13 cellular contexts compared by ENCODE assay signal in the genomic region with DNA sequence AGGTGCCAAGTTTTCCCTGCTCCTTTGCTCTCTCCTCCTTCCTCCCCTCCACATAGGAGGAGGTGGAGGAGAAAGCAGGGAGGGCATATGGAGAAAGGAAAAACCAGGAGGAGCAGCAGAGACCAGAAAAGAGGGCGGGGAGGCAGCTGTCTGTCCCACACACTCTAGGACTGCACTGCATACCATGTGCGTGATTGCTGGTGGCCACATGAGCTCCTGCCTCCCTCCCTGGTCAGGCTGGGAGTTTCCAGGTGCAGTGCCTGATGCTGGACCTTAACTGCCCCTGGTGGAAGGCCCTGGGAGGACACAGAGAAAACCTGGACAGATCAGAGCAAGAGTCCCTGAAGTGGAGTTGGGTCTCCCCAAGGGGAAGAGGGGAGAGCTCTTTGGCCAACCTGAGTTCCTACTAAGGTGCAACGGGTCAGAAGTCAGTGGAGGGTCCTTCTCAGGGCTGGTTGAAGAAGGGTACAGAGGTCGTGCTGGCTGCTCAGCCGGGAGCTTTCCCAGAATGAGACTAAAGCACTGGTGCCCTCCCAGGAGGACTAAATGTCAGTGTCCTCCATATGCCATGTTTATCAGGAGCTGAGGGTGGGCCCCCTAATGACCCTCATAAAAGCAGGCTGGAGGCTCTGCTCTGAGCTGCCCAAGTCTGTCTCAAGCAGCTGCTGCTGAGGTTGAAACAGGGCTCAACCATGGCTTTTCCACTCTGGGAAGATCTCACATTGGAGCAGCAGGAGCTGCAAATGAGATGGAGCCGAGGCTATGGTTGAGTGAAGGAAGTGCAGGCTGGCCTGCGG. TPM values are rescaled to one million over a fixed set of nuclear protein-coding genes. Genes with fewer than 3 reads are reported as not detected.
A peak's percentile ranks its signal among the peaks of the same experiment; 100 is the strongest.
DNase-seq lines count a peak whose midpoint lies in the region; ATAC-seq and TF ChIP-seq lines count a peak whose summit lies in the region.
"Had no signal": no experiment of that assay in that cellular context is flagged by ENCODE, and none has a peak within 500 bp of the region (broad histone marks: within the 10 kb centered on the region; RNA-seq: fewer than 3 reads in every experiment).

No MANE protein-coding gene starts in this region.

- in situ Hi-C loops in SK-MEL-5 (cut with HindIII; ENCODE audit: low pct_unique_long_range_greater_than_20kb, low sequenced_read_pairs), result no loop called here

- ATAC-seq in foreskin keratinocyte, result peak; percentile 19

- peaks cover 23% of the 10 kb centered on the region for H3K27me3 Mint-ChIP-seq in progenitor cell of endocrine pancreas

- CTCF ChIA-PET in A673 (lab: Charles Lee), result interaction anchor here (0.6 to 1.7 kb wide), 4 partner anchors 35 to 902 kb away, joined by 3 to 13 read pairs (median 7); no protein-coding TSS in a partner anchor

- DNase-seq in DMS 273 (lab: John Stamatoyannopoulos, UW; ENCODE audit: unreplicated experiment) (peak; percentile 70), DMS 273 treated with DMSO at 0.1 percent for 48 hours (lab: John Stamatoyannopoulos, UW) (no peak), SK-MEL-5 (ENCODE audit: low read depth, low spot score) (peak; percentile 33), foreskin keratinocyte (no peak), progenitor cell of endocrine pancreas (ENCODE audit: low spot score, unreplicated experiment) (no peak), A673 (ENCODE audit: low spot score) (no peak), SIG-M5 treated with dmso at 0.1 percent for 504 hours (lab: John Stamatoyannopoulos, UW; ENCODE audit: unreplicated experiment) (no peak), activated gamma-delta T cell treated with Interleukin-2 at 50 U/mL for 16 hours (no peak)
- DNase-seq: activated T-cell treated with anti-CD3 and anti-CD28 coated beads, Interleukin-2, amount 50 U/mL, for 1 hour; naive B cell; thyroid gland had no signal

- H3K36me3 Mint-ChIP-seq in progenitor cell of endocrine pancreas (ENCODE audit: insufficient read depth), result no peaks in the 10 kb centered on the region
- H3K36me3 Mint-ChIP-seq: naive B cell had no signal

- H3K27me3 ChIP-seq in foreskin keratinocyte, result peaks cover 28% of the 10 kb centered on the region
- H3K27me3 ChIP-seq in A673 (replicated peaks; ENCODE audit: insufficient read depth, low read depth, low read length, poor library complexity), result peaks cover 23% of the 10 kb centered on the region
- H3K27me3 ChIP-seq: thyroid gland had no signal

- TF ChIP-seq CTCF in foreskin keratinocyte (conservative IDR thresholded peaks at IDR 0.05), result no peak
- peak; percentile 30 for TF ChIP-seq CTCF in progenitor cell of endocrine pancreas (IDR thresholded peaks at IDR 0.05; ENCODE audit: unreplicated experiment)
- no peak for TF ChIP-seq CTCF in A673 (conservative IDR thresholded peaks at IDR 0.05; ENCODE audit: low read depth, low read length)

- H3K4me1 Mint-ChIP-seq in progenitor cell of endocrine pancreas (ENCODE audit: low read depth), result peaks cover 4% of the 10 kb centered on the region

- H3K9me3 Mint-ChIP-seq in progenitor cell of endocrine pancreas (ENCODE audit: low read depth), result no peaks in the 10 kb centered on the region
- H3K9me3 Mint-ChIP-seq: naive B cell had no signal

- H3K4me3 Mint-ChIP-seq in progenitor cell of endocrine pancreas (ENCODE audit: low read depth), result no peak overlapping the region
- H3K4me3 Mint-ChIP-seq: naive B cell had no signal

- no peak overlapping the region for H3K4me3 ChIP-seq in A673 (ENCODE audit: low read depth, low read length, poor library complexity, severe bottlenecking)
- H3K4me3 ChIP-seq: thyroid gland had no signal

- H3K9me3 ChIP-seq in A673 (ENCODE audit: low read depth, low read length, poor library complexity, severe bottlenecking), result no peaks in the 10 kb centered on the region
- H3K9me3 ChIP-seq: thyroid gland had no signal

- POLR2A ChIA-PET in A673 (lab: Charles Lee; ENCODE audit: low non-redundant PET), result no interaction called here

- H3K36me3 ChIP-seq in A673 (ENCODE audit: insufficient read depth, low read length, poor library complexity, severe bottlenecking), result no peaks in the 10 kb centered on the region
- H3K36me3 ChIP-seq: thyroid gland had no signal

- H3K27ac Mint-ChIP-seq in progenitor cell of endocrine pancreas, result no peak overlapping the region

- no TSS peak for BruUV-seq in A673 (replicated peaks; lab: Mats Ljungman, UMichigan)

- intact Hi-C loops in A673 (cut with micrococcal nuclease; ENCODE audit: unreplicated experiment), result no loop called here

- H3K4me1 ChIP-seq in foreskin keratinocyte, result no peaks in the 10 kb centered on the region
- no peaks in the 10 kb centered on the region for H3K4me1 ChIP-seq in A673 (ENCODE audit: insufficient read depth, low read length, poor library complexity, severe bottlenecking)

- H3K27ac ChIP-seq in foreskin keratinocyte, result no peak overlapping the region
- no peak overlapping the region for H3K27ac ChIP-seq in A673 (ENCODE audit: low read depth, low read length, poor library complexity, severe bottlenecking)
- H3K27ac ChIP-seq: 22Rv1, thyroid gland, VCaP had no signal

RNA-seq across cellular contexts. Expression of gene LGR6, which starts 3.5 kb away (rescaled TPM):
- not detected in 2 replicates for total RNA-seq in SK-MEL-5 (2014; rRNA removed; shearing (Covaris generic))
- polyA plus RNA-seq in SK-MEL-5 (2015; cell fraction: cytosol; rRNA removed), result not detected in 2 replicates
- polyA plus RNA-seq in SK-MEL-5 (2015; cell fraction: nucleus; rRNA removed), result not detected in 2 replicates
- total RNA-seq in foreskin keratinocyte (0.21 and 0.78 TPM in 2 replicates), progenitor cell of endocrine pancreas (0.47 and 0.50 TPM in 2 replicates), A673 (2021) (not detected in 2 replicates)
- polyA plus RNA-seq in foreskin keratinocyte, result 0.31 and 0.39 TPM in 2 replicates

RNA-seq across cellular contexts. Expression of gene PTPN7, which starts 29.7 kb away (rescaled TPM):
- not detected in 2 replicates for total RNA-seq in SK-MEL-5 (2014; rRNA removed; shearing (Covaris generic))
- polyA plus RNA-seq in SK-MEL-5 (2015; cell fraction: cytosol; rRNA removed), result 0.26 TPM in 1 of 2 replicates, not detected in the other
- polyA plus RNA-seq in SK-MEL-5 (2015; cell fraction: nucleus; rRNA removed), result not detected in 2 replicates
- not detected in 2 replicates for total RNA-seq in foreskin keratinocyte
- polyA plus RNA-seq in foreskin keratinocyte, result not detected in 2 replicates
- not detected in 2 replicates for total RNA-seq in progenitor cell of endocrine pancreas
- total RNA-seq in A673 (2021), result 0.72 and 2.2 TPM in 2 replicates

RNA-seq across cellular contexts. Expression of gene ARL8A, which starts 45.6 kb away (rescaled TPM):
- total RNA-seq in SK-MEL-5 (2014; rRNA removed; shearing (Covaris generic)), result 33.2 and 33.5 TPM in 2 replicates
- polyA plus RNA-seq in SK-MEL-5 (2015; cell fraction: cytosol; rRNA removed), result 42.3 and 48.3 TPM in 2 replicates
- 17.1 and 42.8 TPM in 2 replicates for polyA plus RNA-seq in SK-MEL-5 (2015; cell fraction: nucleus; rRNA removed)
- total RNA-seq in foreskin keratinocyte (21.9 and 26.0 TPM in 2 replicates), progenitor cell of endocrine pancreas (43.7 and 57.2 TPM in 2 replicates), A673 (2021) (41.9 and 48.3 TPM in 2 replicates)
- polyA plus RNA-seq in foreskin keratinocyte, result 28.7 and 28.8 TPM in 2 replicates

Comparison
In these comparisons a context has a peak if more than half of its experiments do, and no peak if none do; other contexts are left out.
1. DNase-seq: peak in DMS 273 (single experiment) and SK-MEL-5 (single experiment); none in DMS 273 treated with DMSO at 0.1 percent for 48 hours (single experiment), foreskin keratinocyte (0 of 2), progenitor cell of endocrine pancreas (single experiment), A673 (single experiment), SIG-M5 treated with dmso at 0.1 percent for 504 hours (single experiment) and activated gamma-delta T cell treated with Interleukin-2 at 50 U/mL for 16 hours (single experiment).